13 cellular contexts compared by ENCODE assay signal in genomic region chr11:86811637-86812321, GRCh38. TPM values are rescaled to one million over a fixed set of nuclear protein-coding genes. Genes with fewer than 3 reads are reported as not detected.
A peak's percentile ranks its signal among the peaks of the same experiment; 100 is the strongest.
DNase-seq lines count a peak whose midpoint lies in the region; ATAC-seq and TF ChIP-seq lines count a peak whose summit lies in the region.
"Had no signal": no experiment of that assay in that cellular context is flagged by ENCODE, and none has a peak within 500 bp of the region (broad histone marks: within the 10 kb centered on the region; RNA-seq: fewer than 3 reads in every experiment).

No MANE protein-coding gene starts in this region.

- H3K79me2 ChIP-seq in HCT116 (ENCODE audit: insufficient read depth, low read length): no peaks in the 10 kb centered on the region

- TF ChIP-seq CTCF in HCT116 (IDR thresholded peaks at IDR 0.05 in 2 of 3, conservative IDR thresholded peaks at IDR 0.05 in 1 of 3; ENCODE audit: borderline replicate concordance in 1 of 3, insufficient read depth in 1 of 3, low read depth in 2 of 3, low read length in 2 of 3) (no peak), astrocyte of the cerebellum (IDR thresholded peaks at IDR 0.05; ENCODE audit: low read depth, low read length, missing control alignments) (no peak), tibial nerve (IDR thresholded peaks at IDR 0.05) (no peak)

- RAD21 ChIA-PET in HCT116 (lab: Charles Lee; ENCODE audit: low non-redundant PET in 1 of 2, low total read pairs in 2 of 2, uncharacterized antibody in 2 of 2, unreplicated experiment in 2 of 2): no interaction called here

- ATAC-seq in HCT116: peak; percentile 88

- TF ChIP-seq POLR2A in HCT116 (IDR thresholded peaks at IDR 0.05; ENCODE audit: borderline replicate concordance, extremely low read depth, insufficient read depth, insufficient read length) (no peak), tibial nerve (IDR thresholded peaks at IDR 0.05) (no peak)

- no peaks in the 10 kb centered on the region for H3K9me2 ChIP-seq in HCT116 (ENCODE audit: insufficient read depth)

- H3K4me1 ChIP-seq in HCT116 (ENCODE audit: control insufficient read depth in 1 of 2, insufficient read depth in 2 of 2, low read length in 2 of 2) (peaks cover 22 to 32% of the 10 kb centered on the region in 2 experiments), tibial nerve (peaks cover 0 to 56% (median 10%) of the 10 kb centered on the region in 4 donors)

- no peak for TF ChIP-seq EP300 in tibial nerve (IDR thresholded peaks at IDR 0.05)

- H3K9ac ChIP-seq in HCT116 (ENCODE audit: low read length): no peak overlapping the region

- H4K20me1 ChIP-seq in HCT116 (ENCODE audit: insufficient read depth): no peaks in the 10 kb centered on the region

- H3K36me3 ChIP-seq in HCT116 (ENCODE audit: control insufficient read depth in 1 of 2, insufficient read depth in 2 of 2, low read length in 2 of 2) (no peaks in the 10 kb centered on the region), tibial nerve (no peaks in the 10 kb centered on the region)

- no peak overlapping the region for H2AFZ ChIP-seq in HCT116 (ENCODE audit: low read depth, low read length, poor library complexity, severe bottlenecking)

- WGBS in tibial nerve, 2 donors: 87 to 94% methylated on average over 2 of the region's 2 CpGs

- H3K4me2 ChIP-seq in HCT116 (ENCODE audit: low read length): peak overlapping the region; percentile 68

- no peaks in the 10 kb centered on the region; the same call in 1 of the 2 replicates for H3K27me3 ChIP-seq in HCT116 (ENCODE audit: insufficient read depth, low read length)
- H3K27me3 ChIP-seq in tibial nerve: no peaks in the 10 kb centered on the region

- POLR2A ChIA-PET in HCT116 (lab: Charles Lee): no interaction called here

- H3K4me3 ChIP-seq in HCT116 (replicated peaks in 1 of 2; ENCODE audit: low read depth in 1 of 2, low read length in 2 of 2) (peak overlapping the region in 1 of 2 experiments; percentile 17; a peak in 1 of 4 replicates), astrocyte of the cerebellum (ENCODE audit: low read depth, low read length) (no peak overlapping the region), tibial nerve (no peak overlapping the region)

- CTCF ChIA-PET in HCT116 (lab: Charles Lee): interaction anchor here (1.0 to 2.9 kb wide), 3 partner anchors 203 to 451 kb away, joined by 3 to 14 read pairs (median 3); no protein-coding TSS in a partner anchor

- in situ Hi-C loops in astrocyte of the cerebellum (cut with HindIII; ENCODE audit: low sequenced_read_pairs): no loop called here

- no TSS peak for BruUV-seq in HCT116 (replicated peaks; lab: Mats Ljungman, UMichigan)

- H3K27ac ChIP-seq in HCT116 (ENCODE audit: low read depth, low read length) (peak overlapping the region; percentile 39; the same call in 1 of the 2 replicates), tibial nerve (peak overlapping the region in 3 of 4 donors; percentile 14 to 62 (median 26))
- H3K27ac ChIP-seq: HL-60 had no signal

- 0 out of 2 replicates have a peak, but pooled peaks have one; percentile 12 for TF ChIP-seq RAD21 in HCT116 (IDR thresholded peaks at IDR 0.05; ENCODE audit: low read depth)

- H3K9me3 ChIP-seq in HCT116 (ENCODE audit: control insufficient read depth in 1 of 2, insufficient read depth in 1 of 2, low read depth in 1 of 2, low read length in 2 of 2) (no peaks in the 10 kb centered on the region), tibial nerve (no peaks in the 10 kb centered on the region)

- DNase-seq in HCT116 (ENCODE audit: low read depth, low spot score) (peak; percentile 76), astrocyte of the cerebellum (ENCODE audit: low read depth) (peak; percentile 45), islet precursor cell (peak; percentile 89), tibial nerve (ENCODE audit: low spot score in 2 of 2) (no peak), NCI-H446 (lab: John Stamatoyannopoulos, UW) (no peak), SKM-1 treated with dmso at 0.1 percent for 144 hours (lab: John Stamatoyannopoulos, UW; ENCODE audit: unreplicated experiment) (no peak), GM19240 (ENCODE audit: insufficient read length, low spot score) (no peak), NCI-H2227 (lab: John Stamatoyannopoulos, UW; ENCODE audit: unreplicated experiment) (no peak)
- DNase-seq: activated CD4-positive, CD25-positive, alpha-beta regulatory T cell treated with anti-CD3 and anti-CD28 coated beads, Interleukin-2, amount 50 U/mL, for 72 hours; activated naive CD4-positive, alpha-beta T cell treated with Interleukin-2 at 50 U/mL for 16 hours; GDM1; SHP77 had no signal

- intact Hi-C loops in HCT116 (cut with micrococcal nuclease): no loop called here

TF ChIP-seq in HCT116, 20 proteins besides CTCF, POLR2A, EP300 and RAD21:
- TF ChIP-seq EGR1 (IDR thresholded peaks at IDR 0.05; ENCODE audit: low read depth) (no peak), ZNF274 (IDR thresholded peaks at IDR 0.05; ENCODE audit: low read depth, low read length) (no peak), EZH2 (IDR thresholded peaks at IDR 0.05) (no peak), SP1 (IDR thresholded peaks at IDR 0.05; ENCODE audit: low read depth) (peak; percentile 59), SIN3A (IDR thresholded peaks at IDR 0.05; ENCODE audit: low read depth) (peak; percentile 61), YY1 (IDR thresholded peaks at IDR 0.05; ENCODE audit: extremely low read depth, insufficient replicate concordance, low read depth, low read length) (peak; percentile 23), FOSL1 (IDR thresholded peaks at IDR 0.05; ENCODE audit: low read depth) (peak; percentile 71), EZH2phosphoT487 (IDR thresholded peaks at IDR 0.05; ENCODE audit: borderline replicate concordance) (no peak), ELF1 (IDR thresholded peaks at IDR 0.05; ENCODE audit: borderline replicate concordance, low read depth) (no peak), ATF3 (IDR thresholded peaks at IDR 0.05) (no peak), CBX3 (IDR thresholded peaks at IDR 0.05; ENCODE audit: low read depth) (peak; percentile 76; the same call in 1 of the 2 replicates), TCF7L2 (IDR thresholded peaks at IDR 0.05; ENCODE audit: borderline replicate concordance, extremely low read depth, insufficient read depth, insufficient read length) (no peak), SRF (IDR thresholded peaks at IDR 0.05; ENCODE audit: low read depth) (no peak), JUND (IDR thresholded peaks at IDR 0.05) (peak; percentile 55), POLR2AphosphoS5 (IDR thresholded peaks at IDR 0.05; ENCODE audit: low read depth, low read length) (0 out of 2 replicates have a peak, but pooled peaks have one; percentile 26), MAX (IDR thresholded peaks at IDR 0.05) (peak; percentile 33)

RNA-seq across cellular contexts. Expression of gene PRSS23, which starts 11.4 kb away (rescaled TPM):
- total RNA-seq in HCT116 (2021; ENCODE audit: unreplicated experiment) (3.8 TPM), tibial nerve (10 to 100 TPM; 11.9 to 36.3 (median 29.0) TPM)
- polyA plus RNA-seq in HCT116 (2012): 1.6 and 2.0 TPM in 2 replicates

Comparison
In these comparisons a context has a peak if more than half of its experiments do, and no peak if none do; other contexts are left out.
1. DNase-seq: peak in HCT116 (single experiment), astrocyte of the cerebellum (single experiment) and islet precursor cell (single experiment); none in tibial nerve (0 of 2), NCI-H446 (0 of 2), SKM-1 treated with dmso at 0.1 percent for 144 hours (single experiment), GM19240 (single experiment) and NCI-H2227 (single experiment).